In genomic region chr1:192584951-192585350, GRCh38 we compare ENCODE assay signal across 30 cellular contexts. TPM values are rescaled to one million over a fixed set of nuclear protein-coding genes. Genes with fewer than 3 reads are reported as not detected.
"Had no signal": no experiment of that assay in that cellular context is flagged by ENCODE, and none has a peak within 500 bp of the region (broad histone marks: within the 10 kb centered on the region; RNA-seq: fewer than 3 reads in every experiment).

No MANE protein-coding gene starts in this region.

- DNase-seq: activated B cell treated with CpG ODN at 0.5 μM for 24 hours; activated CD4-positive, alpha-beta T cell treated with anti-CD3 and anti-CD28 coated beads for 36 hours; activated CD4-positive, alpha-beta T cell treated with anti-CD3 and anti-CD28 coated beads, Interleukin-2, amount 50 U/mL, for 4 hours; activated CD8-positive, alpha-beta memory T cell treated with anti-CD3 and anti-CD28 coated beads for 24 hours; activated CD8-positive, alpha-beta memory T cell treated with anti-CD3 and anti-CD28 coated beads, Interleukin-2, amount 50 U/mL, for 4 hours; activated T-cell treated with anti-CD3 and anti-CD28 coated beads, Interleukin-2, amount 50 U/mL, for 24 hours; adrenal gland; effector CD4-positive, alpha-beta T cell; foreskin melanocyte; glutamatergic neuron; hippocampal formation; left ventricle myocardium superior; nucleus accumbens; stimulated activated CD4-positive, alpha-beta T cell treated with anti-CD3 and anti-CD28 coated beads, Interleukin-2, amount 100 ng/mL, for 48 hours; stimulated activated CD8-positive, alpha-beta memory T cell treated with anti-CD3 and anti-CD28 coated beads, Interleukin-4, amount 100 ng/mL, for 48 hours; stimulated activated naive B cell treated with anti-CD40 and anti-IgM and Interleukin-4, amounts not matched to agents 10 μg/mL and 1 μg/mL and 100 μg/mL, for 72 hours; T-helper 9 cell; upper lobe of left lung had no signal

- H3K27me3 ChIP-seq: adrenal gland, upper lobe of left lung had no signal

- H3K27ac Mint-ChIP-seq: activated B cell treated with CpG ODN at 0.5 μM for 24 hours; activated CD4-positive, alpha-beta T cell treated with anti-CD3 and anti-CD28 coated beads for 36 hours; activated naive CD4-positive, alpha-beta T cell treated with anti-CD3 and anti-CD28 coated beads, Interleukin-2, amount 50 U/mL, for 72 hours; activated T-cell treated with anti-CD3 and anti-CD28 coated beads, Interleukin-2, amount 50 U/mL, for 24 hours; activated T-helper 17 cell treated with anti-CD3 and anti-CD28 coated beads, Interleukin-2, amount 50 U/mL, for 72 hours; dendritic cell treated with granulocyte-macrophage colony-stimulating factor and Interleukin-4, amounts not matched to agents 40 ng/mL and 50 ng/mL, for 4 days; nephron; stimulated activated naive B cell treated with anti-CD40 and anti-IgM and Interleukin-4, amounts not matched to agents 10 μg/mL and 1 μg/mL and 100 μg/mL, for 72 hours had no signal

- H3K4me3 ChIP-seq: adrenal gland, smooth muscle cell, upper lobe of left lung had no signal

- ATAC-seq: activated T-helper 17 cell treated with anti-CD3 and anti-CD28 coated beads, Interleukin-2, amount 50 U/mL, for 72 hours; left ventricle myocardium superior; sciatic nerve; stimulated activated naive B cell treated with anti-CD40 and anti-IgM and Interleukin-4, amounts not matched to agents 10 μg/mL and 1 μg/mL and 100 μg/mL, for 72 hours had no signal

- H3K4me2 ChIP-seq: smooth muscle cell had no signal

- H3K9me3 ChIP-seq: adrenal gland, upper lobe of left lung had no signal

- H3K4me3 Mint-ChIP-seq: activated B cell treated with CpG ODN at 0.5 μM for 24 hours; activated CD4-positive, alpha-beta T cell treated with anti-CD3 and anti-CD28 coated beads for 36 hours; activated T-cell treated with anti-CD3 and anti-CD28 coated beads, Interleukin-2, amount 50 U/mL, for 24 hours; activated T-helper 17 cell treated with anti-CD3 and anti-CD28 coated beads, Interleukin-2, amount 50 U/mL, for 72 hours; dendritic cell treated with granulocyte-macrophage colony-stimulating factor and Interleukin-4, amounts not matched to agents 40 ng/mL and 50 ng/mL, for 4 days; nephron; stimulated activated naive B cell treated with anti-CD40 and anti-IgM and Interleukin-4, amounts not matched to agents 10 μg/mL and 1 μg/mL and 100 μg/mL, for 72 hours had no signal

- H3K27me3 Mint-ChIP-seq: activated CD4-positive, alpha-beta T cell treated with anti-CD3 and anti-CD28 coated beads for 36 hours; activated T-cell treated with anti-CD3 and anti-CD28 coated beads, Interleukin-2, amount 50 U/mL, for 24 hours; activated T-helper 17 cell treated with anti-CD3 and anti-CD28 coated beads, Interleukin-2, amount 50 U/mL, for 72 hours had no signal

- H3K9me3 Mint-ChIP-seq: activated B cell treated with CpG ODN at 0.5 μM for 24 hours; activated naive CD4-positive, alpha-beta T cell treated with anti-CD3 and anti-CD28 coated beads, Interleukin-2, amount 50 U/mL, for 72 hours; activated T-cell treated with anti-CD3 and anti-CD28 coated beads, Interleukin-2, amount 50 U/mL, for 24 hours; activated T-helper 17 cell treated with anti-CD3 and anti-CD28 coated beads, Interleukin-2, amount 50 U/mL, for 72 hours; dendritic cell treated with granulocyte-macrophage colony-stimulating factor and Interleukin-4, amounts not matched to agents 40 ng/mL and 50 ng/mL, for 4 days; nephron; stimulated activated naive B cell treated with anti-CD40 and anti-IgM and Interleukin-4, amounts not matched to agents 10 μg/mL and 1 μg/mL and 100 μg/mL, for 72 hours had no signal

- H3K36me3 Mint-ChIP-seq: activated naive CD4-positive, alpha-beta T cell treated with anti-CD3 and anti-CD28 coated beads, Interleukin-2, amount 50 U/mL, for 72 hours had no signal

- H3K27ac ChIP-seq: adrenal gland, upper lobe of left lung had no signal

- H3K36me3 ChIP-seq: adrenal gland, upper lobe of left lung had no signal

- H3K4me1 ChIP-seq: adrenal gland, upper lobe of left lung had no signal

- H3K4me1 Mint-ChIP-seq: activated T-helper 17 cell treated with anti-CD3 and anti-CD28 coated beads, Interleukin-2, amount 50 U/mL, for 72 hours; nephron had no signal

RNA-seq across cellular contexts. Expression of gene RGS1, which starts 9.4 kb away (rescaled TPM):
- total RNA-seq: bronchial epithelial cell, chondrocyte, epithelial cell of proximal tubule had no signal

RNA-seq across cellular contexts. Expression of gene RGS13, which starts 51.0 kb away (rescaled TPM):
- total RNA-seq: activated CD4-positive, alpha-beta T cell treated with anti-CD3 and anti-CD28 coated beads for 36 hours; activated naive CD4-positive, alpha-beta T cell treated with anti-CD3 and anti-CD28 coated beads, Interleukin-2, amount 50 U/mL, for 72 hours; bronchial epithelial cell; chondrocyte; epithelial cell of proximal tubule; fibroblast of lung; left ventricle myocardium superior; smooth muscle cell; T-helper 1 cell treated with Interleukin-12 subunit alpha and Interleukin-12 subunit beta and Interleukin-4 antibody, amounts not matched to agents 30 ng/mL and 1 ng/mL, for 36 hours; temporal lobe had no signal
- polyA plus RNA-seq: fibroblast of lung had no signal
